In the genomic region with DNA sequence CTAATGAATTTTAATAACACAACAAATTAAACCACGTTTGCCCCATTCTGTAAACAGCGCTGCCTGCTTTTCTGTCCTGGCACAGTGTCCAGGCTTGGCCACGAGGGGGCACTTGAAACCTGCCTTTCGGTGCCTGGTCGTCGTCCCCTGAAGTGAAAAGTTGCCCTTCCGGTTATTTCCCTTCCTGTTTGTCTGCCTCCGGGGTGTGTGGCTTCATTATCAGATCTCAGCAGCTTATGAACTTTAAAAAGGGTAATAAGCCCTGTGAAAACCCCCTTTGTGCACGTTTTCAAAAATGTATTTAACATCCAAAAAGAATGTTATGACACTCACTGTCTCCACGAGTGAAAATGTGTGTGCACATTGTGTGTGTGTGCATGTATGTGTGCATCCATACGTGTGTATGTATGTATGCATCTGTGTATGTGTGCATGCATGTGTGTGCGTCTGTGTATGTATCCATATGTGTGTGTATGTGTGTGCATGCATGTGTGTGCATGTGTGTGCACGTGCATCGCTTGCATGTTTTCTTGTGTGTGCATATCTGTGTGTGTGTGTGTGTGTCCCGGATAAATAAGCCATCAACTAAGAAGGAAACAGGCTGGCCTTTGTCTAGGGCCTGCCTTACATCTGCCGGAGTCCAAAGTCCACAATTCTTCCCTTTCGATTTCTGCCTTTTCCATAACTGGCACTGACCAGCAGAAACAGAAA, we compare ENCODE assay signal across 8 cellular contexts.
A peak's percentile ranks its signal among the peaks of the same experiment; 100 is the strongest.
DNase-seq lines count a peak whose midpoint lies in the region; ATAC-seq and TF ChIP-seq lines count a peak whose summit lies in the region.

No MANE protein-coding gene starts in this region.

- whole genome bisulfite sequencing in mesendoderm (ENCODE audit: extremely low coverage, insufficient coverage, low lambda C conversion rate): no CpG with 5 or more reads among the region's 17 CpGs

- POLR2A ChIA-PET in activated CD8-positive, alpha-beta T cell treated with anti-CD3 and anti-CD28 coated beads, Interleukin-2, amount 10 ng/mL, durations not matched to agents 7 days and 5 days (lab: Charles Lee): no interaction called here

- no peak overlapping the region for H2BK15ac ChIP-seq in mesendoderm (replicated peaks; ENCODE audit: low read depth)

- peak overlapping the region; percentile 66 for H3K56ac ChIP-seq in mesendoderm (ENCODE audit: low read length)

- H3K27me3 ChIP-seq in effector memory CD4-positive, alpha-beta T cell (replicated peaks; ENCODE audit: control insufficient read depth, insufficient read depth, low read length, poor library complexity, severe bottlenecking): no peaks in the 10 kb centered on the region
- H3K27me3 ChIP-seq in mesendoderm (ENCODE audit: insufficient read depth, low read length, poor library complexity): no peaks in the 10 kb centered on the region

- H3K9me3 Mint-ChIP-seq in activated CD8-positive, alpha-beta T cell treated with anti-CD3 and anti-CD28 coated beads, Interleukin-2, amount 10 ng/mL, durations not matched to agents 7 days and 5 days (ENCODE audit: insufficient read depth): no peaks in the 10 kb centered on the region

- no peak overlapping the region for H4K5ac ChIP-seq in mesendoderm (ENCODE audit: low read length)

- peak overlapping the region; percentile 43 for H2AK5ac ChIP-seq in mesendoderm (ENCODE audit: low read length)

- peak; percentile 94 for ATAC-seq in GM19324 (IDR thresholded peaks at IDR 0.05; ENCODE audit: low FRiP score, unreplicated experiment)
- peak; percentile 99 for ATAC-seq in HG03442 (IDR thresholded peaks at IDR 0.05; ENCODE audit: unreplicated experiment)
- peak; percentile 95 for ATAC-seq in activated CD8-positive, alpha-beta T cell treated with anti-CD3 and anti-CD28 coated beads, Interleukin-2, amount 10 ng/mL, durations not matched to agents 7 days and 5 days

- peak overlapping the region; percentile 66 for H3K27ac Mint-ChIP-seq in activated CD8-positive, alpha-beta T cell treated with anti-CD3 and anti-CD28 coated beads, Interleukin-2, amount 10 ng/mL, durations not matched to agents 7 days and 5 days

- DNase-seq in NCI-H748 treated with DMSO at 0.1 percent for 48 hours (lab: John Stamatoyannopoulos, UW): peak; percentile 78
- peak; percentile 88 for DNase-seq in activated CD8-positive, alpha-beta T cell treated with anti-CD3 and anti-CD28 coated beads, Interleukin-2, amount 10 ng/mL, durations not matched to agents 7 days and 5 days
- peak; percentile 37 to 53 (median 47) for DNase-seq in effector memory CD4-positive, alpha-beta T cell
- peak; percentile 86 for DNase-seq in mesendoderm
- DNase-seq in stimulated activated CD8-positive, alpha-beta memory T cell treated with anti-CD3 and anti-CD28 coated beads, Interleukin-12 subunit alpha, Interleukin-12 subunit beta, amount 100 ng/mL, for 4 hours (ENCODE audit: low read depth): peak; percentile 47

- no peaks in the 10 kb centered on the region for H3K9me3 ChIP-seq in effector memory CD4-positive, alpha-beta T cell (ENCODE audit: control insufficient read depth, low read length)

- no peak overlapping the region for H3K18ac ChIP-seq in mesendoderm (ENCODE audit: low read length)

- peaks cover 5% of the 10 kb centered on the region for H3K27me3 Mint-ChIP-seq in activated CD8-positive, alpha-beta T cell treated with anti-CD3 and anti-CD28 coated beads, Interleukin-2, amount 10 ng/mL, durations not matched to agents 7 days and 5 days (ENCODE audit: low read depth)

- peak overlapping the region; percentile 20 for H2BK5ac ChIP-seq in mesendoderm (ENCODE audit: low read length)

- H3K4me1 Mint-ChIP-seq in activated CD8-positive, alpha-beta T cell treated with anti-CD3 and anti-CD28 coated beads, Interleukin-2, amount 10 ng/mL, durations not matched to agents 7 days and 5 days (ENCODE audit: low read depth): peaks cover 15% of the 10 kb centered on the region

- TF ChIP-seq CTCF in C4-2B (conservative IDR thresholded peaks at IDR 0.05): peak; percentile 91

- no peak overlapping the region for H3K23ac ChIP-seq in mesendoderm (ENCODE audit: low read length)

- H3K4me3 Mint-ChIP-seq in activated CD8-positive, alpha-beta T cell treated with anti-CD3 and anti-CD28 coated beads, Interleukin-2, amount 10 ng/mL, durations not matched to agents 7 days and 5 days: peak overlapping the region; percentile 37

- no peaks in the 10 kb centered on the region for H3K79me2 ChIP-seq in mesendoderm (ENCODE audit: control insufficient read depth, insufficient read depth, low read length)

- CTCF ChIA-PET in activated CD8-positive, alpha-beta T cell treated with anti-CD3 and anti-CD28 coated beads, Interleukin-2, amount 10 ng/mL, durations not matched to agents 7 days and 5 days (lab: Charles Lee): interaction anchor here (1.4 to 1.5 kb wide), 3 partner anchors 11 to 61 kb away, joined by 3 to 5 read pairs (median 4); no protein-coding TSS in a partner anchor

- H3K4me1 ChIP-seq in effector memory CD4-positive, alpha-beta T cell (ENCODE audit: control insufficient read depth, insufficient read depth, low read length, poor library complexity, severe bottlenecking): peaks cover 6% of the 10 kb centered on the region
- peaks cover 3% of the 10 kb centered on the region for H3K4me1 ChIP-seq in mesendoderm (ENCODE audit: control insufficient read depth, low read depth, low read length)

- H3K36me3 ChIP-seq in effector memory CD4-positive, alpha-beta T cell (ENCODE audit: control insufficient read depth, insufficient read depth, low read length): no peaks in the 10 kb centered on the region
- no peaks in the 10 kb centered on the region for H3K36me3 ChIP-seq in mesendoderm (ENCODE audit: control insufficient read depth, insufficient read depth, low read length)

- H3K79me1 ChIP-seq in mesendoderm (ENCODE audit: low read length): no peaks in the 10 kb centered on the region

- H3K4me3 ChIP-seq in effector memory CD4-positive, alpha-beta T cell (ENCODE audit: insufficient read depth, low read depth, low read length, poor library complexity, severe bottlenecking): no peak overlapping the region
- no peak overlapping the region for H3K4me3 ChIP-seq in mesendoderm (ENCODE audit: low read length)

- H3K4me2 ChIP-seq in mesendoderm (ENCODE audit: low read length): no peak overlapping the region

- no peaks in the 10 kb centered on the region for H3K36me3 Mint-ChIP-seq in activated CD8-positive, alpha-beta T cell treated with anti-CD3 and anti-CD28 coated beads, Interleukin-2, amount 10 ng/mL, durations not matched to agents 7 days and 5 days (ENCODE audit: low read depth)

- H3K27ac ChIP-seq in C4-2B (peak overlapping the region; percentile 49), mesendoderm (ENCODE audit: low read depth, low read length) (no peak overlapping the region)
- no peak overlapping the region for H3K27ac ChIP-seq in effector memory CD4-positive, alpha-beta T cell (ENCODE audit: insufficient read depth, low read length, poor library complexity, severe bottlenecking)

- no peak overlapping the region for H2BK120ac ChIP-seq in mesendoderm (ENCODE audit: low read depth, low read length)

- H3K4ac ChIP-seq in mesendoderm (ENCODE audit: low read depth, low read length): no peak overlapping the region

- no peak overlapping the region for H4K8ac ChIP-seq in mesendoderm (ENCODE audit: low read depth, low read length)

- H3K9ac ChIP-seq in mesendoderm (ENCODE audit: low read length): no peak overlapping the region
